In the genomic region with DNA sequence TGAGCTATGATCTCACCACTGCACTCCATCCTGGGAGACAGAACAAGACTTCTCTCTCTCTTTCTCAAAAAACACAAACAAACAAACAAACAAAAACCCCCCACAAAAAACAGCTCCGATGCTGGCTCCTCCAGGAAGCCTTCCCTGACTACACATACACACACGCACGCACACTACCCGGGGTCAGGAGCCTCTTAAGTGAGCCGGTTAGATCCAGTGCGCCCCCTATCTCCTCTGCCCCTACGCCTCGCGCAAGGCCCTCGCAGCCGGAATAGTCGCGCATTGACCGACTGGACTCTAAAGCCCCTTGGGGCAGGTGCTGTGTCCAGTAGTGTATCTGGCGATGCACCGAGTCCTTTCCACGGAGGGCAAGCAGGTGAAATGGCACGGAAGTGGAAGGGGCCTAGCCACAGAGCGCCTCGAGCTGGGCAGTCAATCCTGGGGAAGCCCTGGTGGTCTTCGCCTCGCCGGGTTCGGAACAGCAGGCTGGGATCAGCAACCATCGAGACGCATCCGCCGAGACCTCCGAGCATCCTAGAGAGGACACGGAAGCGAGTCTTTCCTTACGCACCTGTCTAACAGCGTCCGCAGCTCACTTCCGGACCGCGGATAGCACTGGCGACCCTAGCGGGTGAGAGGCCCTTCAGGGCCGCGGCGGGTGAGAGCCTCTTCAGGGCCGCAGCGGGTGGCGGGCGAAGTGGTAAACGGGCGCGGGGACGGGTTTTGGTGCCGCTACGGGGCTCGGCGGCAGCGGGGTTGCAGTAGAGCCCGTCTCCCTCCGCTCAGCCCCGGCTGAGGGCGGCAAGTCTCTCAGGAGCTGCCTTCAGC, we compare ENCODE assay signal across 8 cellular contexts. TPM values are rescaled to one million over a fixed set of nuclear protein-coding genes. Genes with fewer than 3 reads are reported as not detected.
DNase-seq lines count a peak whose midpoint lies in the region; ATAC-seq, FAIRE-seq and TF ChIP-seq lines count a peak whose summit lies in the region.

ZSCAN25 (plus strand) TSS at position 588 of the 828 bp plus-strand sequence. CDS start 2,661 bp downstream, outside the sequence.

- H3K4me3 ChIP-seq in WERI-Rb-1 (ENCODE audit: low read depth, low read length) (peak within 1 kb of the TSS; percentile 76), bronchial epithelial cell (ENCODE audit: low read depth, low read length) (peak within 1 kb of the TSS; percentile 73)

- H3K9me3 ChIP-seq in WERI-Rb-1 (ENCODE audit: severe bottlenecking) = no peaks in the 10 kb centered on the region

- FAIRE-seq in bronchial epithelial cell (lab: Jason Lieb, UNC) = no peak

- H3K4me1 Mint-ChIP-seq in immature natural killer cell = peaks cover 33 to 44% of the 10 kb centered on the region in 2 donors

- H3K27ac ChIP-seq in WERI-Rb-1 = peak within 1 kb of the TSS; percentile 88

- peak within 1 kb of the TSS; percentile 94 to 99 (median 97) for H3K27ac Mint-ChIP-seq in immature natural killer cell

- in situ Hi-C loops in ACHN (cut with HindIII; ENCODE audit: low pct_ligation_motif_present, low pct_unique_long_range_greater_than_20kb, low sequenced_read_pairs) = no loop called here

- peaks cover 13 to 24% (median 18%) of the 10 kb centered on the region in 3 donors for H3K36me3 Mint-ChIP-seq in immature natural killer cell

- peak within 1 kb of the TSS; percentile 98 for H3K4me3 Mint-ChIP-seq in immature natural killer cell

- peak; percentile 82 for ATAC-seq in GM18861 (IDR thresholded peaks at IDR 0.05; ENCODE audit: unreplicated experiment)
- ATAC-seq in HG03097 (IDR thresholded peaks at IDR 0.05; ENCODE audit: low FRiP score, unreplicated experiment) = peak; percentile 89

- H3K36me3 ChIP-seq in WERI-Rb-1 = peaks cover 36% of the 10 kb centered on the region
- H3K36me3 ChIP-seq in bronchial epithelial cell (ENCODE audit: control insufficient read depth, insufficient read depth, low read length) = peaks cover 8% of the 10 kb centered on the region

- no peaks in the 10 kb centered on the region for H3K27me3 ChIP-seq in WERI-Rb-1 (ENCODE audit: insufficient read depth, low read depth, severe bottlenecking)
- H3K27me3 ChIP-seq in bronchial epithelial cell (ENCODE audit: control insufficient read depth, insufficient read depth, low read length) = no peaks in the 10 kb centered on the region

- H3K9me3 Mint-ChIP-seq in immature natural killer cell = no peaks in the 10 kb centered on the region

- peaks cover 3 to 9% (median 6%) of the 10 kb centered on the region in 3 donors for H3K27me3 Mint-ChIP-seq in immature natural killer cell (ENCODE audit: low read depth in 3 of 3)

- DNase-seq in ACHN (peak; percentile 98), NCI-H2171 treated with DMSO at 0.1 percent for 48 hours (lab: John Stamatoyannopoulos, UW) (peak; percentile 91), WERI-Rb-1 (peak; percentile 96), bronchial epithelial cell (ENCODE audit: low read depth) (peak; percentile 82), immature natural killer cell (peak; percentile 86 to 88 (median 88)), smooth muscle cell of the brain vasculature (ENCODE audit: low read depth, low spot score) (peak; percentile 70)

- peak; percentile 76 for TF ChIP-seq CTCF in WERI-Rb-1 (IDR thresholded peaks at IDR 0.05; ENCODE audit: low read depth, low read length)
- peak; percentile 39 for TF ChIP-seq CTCF in bronchial epithelial cell (IDR thresholded peaks at IDR 0.05; ENCODE audit: insufficient read depth, low read length, severe bottlenecking)

RNA-seq across cellular contexts. Expression of gene ZSCAN25, which starts in this region (rescaled TPM):
- total RNA-seq in bronchial epithelial cell = 12.4 and 13.8 TPM in 2 replicates
- polyA plus RNA-seq in immature natural killer cell = 10 to 100 TPM in 1 of 3 donors, 1 to 10 TPM in 2; 7.6 to 14.9 (median 9.6) TPM

Comparison
In these comparisons a context has a peak if more than half of its experiments do, and no peak if none do; other contexts are left out.
1. Peak in every context shown above with its lines: DNase-seq, ATAC-seq, H3K4me3 ChIP-seq and H3K27ac ChIP-seq.